17 cellular contexts compared by ENCODE assay signal in genomic region chr6:22926613-22927348, GRCh38.
DNase-seq lines count a peak whose midpoint lies in the region; ATAC-seq and TF ChIP-seq lines count a peak whose summit lies in the region.
"Had no signal": no experiment of that assay in that cellular context is flagged by ENCODE, and none has a peak within 500 bp of the region (broad histone marks: within the 10 kb centered on the region; RNA-seq: fewer than 3 reads in every experiment).

No MANE protein-coding gene starts in this region.

- H3K27ac ChIP-seq in subcutaneous abdominal adipose tissue (ENCODE audit: low read depth, low read length), result peak overlapping the region; percentile 62
- H3K27ac ChIP-seq: epithelial cell of prostate, sigmoid colon had no signal

- H3K4me3 ChIP-seq in subcutaneous abdominal adipose tissue (ENCODE audit: low read depth in 1 of 5, low read length in 5 of 5), result no peak overlapping the region
- H3K4me3 ChIP-seq: sigmoid colon had no signal

- H3K9me3 ChIP-seq in subcutaneous abdominal adipose tissue (ENCODE audit: control insufficient read depth in 5 of 5, low read length in 5 of 5), result no peaks in the 10 kb centered on the region
- H3K9me3 ChIP-seq: sigmoid colon had no signal

- H3K4me3 Mint-ChIP-seq in brain, result peak overlapping the region in 1 of 5 experiments; percentile 35
- H3K4me3 Mint-ChIP-seq in activated CD4-positive, alpha-beta T cell treated with anti-CD3 and anti-CD28 coated beads for 36 hours, result no peak overlapping the region
- no peak overlapping the region for H3K4me3 Mint-ChIP-seq in activated T-cell treated with anti-CD3 and anti-CD28 coated beads, Interleukin-2, amount 50 U/mL, for 72 hours
- H3K4me3 Mint-ChIP-seq: CD8-positive, alpha-beta memory T cell had no signal

- DNase-seq in Right ventricle myocardium superior, result no peak
- DNase-seq in cardiac septum (ENCODE audit: low spot score), result no peak
- peak; percentile 90 for DNase-seq in left kidney (ENCODE audit: low read depth, low spot score)
- DNase-seq in activated CD4-positive, alpha-beta T cell treated with anti-CD3 and anti-CD28 coated beads for 36 hours, result no peak
- no peak for DNase-seq in activated T-cell treated with anti-CD3 and anti-CD28 coated beads, Interleukin-2, amount 50 U/mL, for 72 hours
- DNase-seq in RPMI8226, result no peak
- DNase-seq: activated CD4-positive, alpha-beta T cell treated with anti-CD3 and anti-CD28 coated beads for 48 hours; activated naive CD4-positive, alpha-beta T cell treated with anti-CD3 and anti-CD28 coated beads, Interleukin-2, amount 50 U/mL, for 16 hours; CD8-positive, alpha-beta memory T cell; NCI-H1417 treated with DMSO at 0.1 percent for 48 hours; OCI-M1; sigmoid colon; stimulated activated CD4-positive, alpha-beta T cell treated with anti-CD3 and anti-CD28 coated beads, Interleukin-4, amount 100 ng/mL, for 24 hours; substantia nigra had no signal

- peaks cover 69% of the 10 kb centered on the region for H3K4me1 Mint-ChIP-seq in brain
- peaks cover 4% of the 10 kb centered on the region for H3K4me1 Mint-ChIP-seq in activated CD4-positive, alpha-beta T cell treated with anti-CD3 and anti-CD28 coated beads for 36 hours
- no peaks in the 10 kb centered on the region for H3K4me1 Mint-ChIP-seq in activated T-cell treated with anti-CD3 and anti-CD28 coated beads, Interleukin-2, amount 50 U/mL, for 72 hours (ENCODE audit: low read depth)
- H3K4me1 Mint-ChIP-seq: CD8-positive, alpha-beta memory T cell had no signal

- no peaks in the 10 kb centered on the region for H3K36me3 ChIP-seq in subcutaneous abdominal adipose tissue (ENCODE audit: control insufficient read depth in 5 of 5, insufficient read depth in 5 of 5, low read length in 5 of 5)
- H3K36me3 ChIP-seq: sigmoid colon had no signal

- TF ChIP-seq CTCF in brain (conservative IDR thresholded peaks at IDR 0.05), result no peak

- peak; percentile 63 for ATAC-seq in Right ventricle myocardium superior (ENCODE audit: poor library complexity)
- ATAC-seq in activated CD4-positive, alpha-beta T cell treated with anti-CD3 and anti-CD28 coated beads for 36 hours, result no peak
- ATAC-seq in activated T-cell treated with anti-CD3 and anti-CD28 coated beads, Interleukin-2, amount 50 U/mL, for 72 hours (replicated peaks in 1 of 2), result no peak

- no peaks in the 10 kb centered on the region for H3K27me3 ChIP-seq in subcutaneous abdominal adipose tissue (ENCODE audit: control insufficient read depth in 5 of 5, insufficient read depth in 4 of 5, low read length in 5 of 5)
- H3K27me3 ChIP-seq: sigmoid colon had no signal

- intact Hi-C loops in Right ventricle myocardium superior (cut with DNase I), result no loop called here
- intact Hi-C loops in cardiac septum (cut with DNase I), result no loop called here
- intact Hi-C loops in activated CD4-positive, alpha-beta T cell treated with anti-CD3 and anti-CD28 coated beads for 36 hours (cut with DNase I, micrococcal nuclease), result no loop called here

- CTCF ChIA-PET in activated CD4-positive, alpha-beta T cell treated with anti-CD3 and anti-CD28 coated beads for 36 hours (lab: Charles Lee), result no interaction called here

- no peak overlapping the region for H3K9ac ChIP-seq in subcutaneous abdominal adipose tissue (ENCODE audit: low read length in 5 of 5)

- peaks cover 0 to 30% (median 6%) of the 10 kb centered on the region in 5 donors for H3K4me1 ChIP-seq in subcutaneous abdominal adipose tissue (ENCODE audit: control insufficient read depth in 5 of 5, insufficient read depth in 5 of 5, low read length in 5 of 5)

- no peaks in the 10 kb centered on the region for H3K36me3 Mint-ChIP-seq in brain
- no peaks in the 10 kb centered on the region for H3K36me3 Mint-ChIP-seq in activated CD4-positive, alpha-beta T cell treated with anti-CD3 and anti-CD28 coated beads for 36 hours (ENCODE audit: low read depth)
- no peaks in the 10 kb centered on the region for H3K36me3 Mint-ChIP-seq in activated T-cell treated with anti-CD3 and anti-CD28 coated beads, Interleukin-2, amount 50 U/mL, for 72 hours (ENCODE audit: insufficient read depth in 2 of 2)
- H3K36me3 Mint-ChIP-seq: CD8-positive, alpha-beta memory T cell had no signal

- H3K27ac Mint-ChIP-seq in brain, result peak overlapping the region; percentile 36 to 89 (median 76)
- H3K27ac Mint-ChIP-seq in activated CD4-positive, alpha-beta T cell treated with anti-CD3 and anti-CD28 coated beads for 36 hours, result no peak overlapping the region
- no peak overlapping the region for H3K27ac Mint-ChIP-seq in activated T-cell treated with anti-CD3 and anti-CD28 coated beads, Interleukin-2, amount 50 U/mL, for 72 hours
- H3K27ac Mint-ChIP-seq: CD8-positive, alpha-beta memory T cell had no signal

- no peaks in the 10 kb centered on the region for H3K27me3 Mint-ChIP-seq in brain
- no peaks in the 10 kb centered on the region for H3K27me3 Mint-ChIP-seq in activated CD4-positive, alpha-beta T cell treated with anti-CD3 and anti-CD28 coated beads for 36 hours
- H3K27me3 Mint-ChIP-seq in activated T-cell treated with anti-CD3 and anti-CD28 coated beads, Interleukin-2, amount 50 U/mL, for 72 hours (ENCODE audit: low read depth), result no peaks in the 10 kb centered on the region
- H3K27me3 Mint-ChIP-seq: CD8-positive, alpha-beta memory T cell had no signal

- POLR2A ChIA-PET in activated CD4-positive, alpha-beta T cell treated with anti-CD3 and anti-CD28 coated beads for 36 hours (lab: Charles Lee), result no interaction called here

- H3K9me3 Mint-ChIP-seq in brain, result no peaks in the 10 kb centered on the region
- no peaks in the 10 kb centered on the region for H3K9me3 Mint-ChIP-seq in activated CD4-positive, alpha-beta T cell treated with anti-CD3 and anti-CD28 coated beads for 36 hours (ENCODE audit: low read depth)
- H3K9me3 Mint-ChIP-seq in activated T-cell treated with anti-CD3 and anti-CD28 coated beads, Interleukin-2, amount 50 U/mL, for 72 hours, result no peaks in the 10 kb centered on the region

Comparison
In these comparisons a context has a peak if more than half of its experiments do, and no peak if none do; other contexts are left out.
1. H3K27ac Mint-ChIP-seq: peak in brain (5 of 5); none in activated CD4-positive, alpha-beta T cell treated with anti-CD3 and anti-CD28 coated beads for 36 hours (single experiment) and activated T-cell treated with anti-CD3 and anti-CD28 coated beads, Interleukin-2, amount 50 U/mL, for 72 hours (single experiment).